In genomic region chr15:55094152-55094551, GRCh38 we compare ENCODE assay signal across 14 cellular contexts.
DNase-seq lines count a peak whose midpoint lies in the region; ATAC-seq lines count a peak whose summit lies in the region.
"Had no signal": no experiment of that assay in that cellular context is flagged by ENCODE, and none has a peak within 500 bp of the region (broad histone marks: within the 10 kb centered on the region; RNA-seq: fewer than 3 reads in every experiment).

No MANE protein-coding gene starts in this region.

- no peak for ATAC-seq in GM21717 (IDR thresholded peaks at IDR 0.05; ENCODE audit: unreplicated experiment)
- ATAC-seq: A549; CD8-positive, alpha-beta T cell; GM12878 had no signal

- DNase-seq in G401 (ENCODE audit: low spot score) (peak; percentile 44), inferior parietal cortex (ENCODE audit: extremely low spot score) (peak; percentile 39), superior temporal gyrus (ENCODE audit: extremely low spot score) (peak; percentile 62), NCI-H2081 (lab: John Stamatoyannopoulos, UW) (no peak)
- DNase-seq: AML-193; Caco-2; Calu3; CD4-positive, alpha-beta T cell; CD8-positive, alpha-beta T cell; DMS79 treated with DMSO at 0.1 percent for 48 hours; GDM1 had no signal

- in situ Hi-C loops in G401 (cut with HindIII; ENCODE audit: low sequenced_read_pairs), result no loop called here

Comparison
In these comparisons a context has a peak if more than half of its experiments do, and no peak if none do; other contexts are left out.
1. DNase-seq: peak in G401 (single experiment), inferior parietal cortex (single experiment) and superior temporal gyrus (single experiment); none in NCI-H2081 (0 of 2).